8 cellular contexts compared by ENCODE assay signal in genomic region chr1:178725603-178726517, GRCh38. TPM values are rescaled to one million over a fixed set of nuclear protein-coding genes. Genes with fewer than 3 reads are reported as not detected.
A peak's percentile ranks its signal among the peaks of the same experiment; 100 is the strongest.
DNase-seq lines count a peak whose midpoint lies in the region; ATAC-seq and TF ChIP-seq lines count a peak whose summit lies in the region.

No MANE protein-coding gene starts in this region.

- DNase-seq in DMS153 (lab: John Stamatoyannopoulos, UW) (peak; percentile 8), HuH-7 (ENCODE audit: low spot score) (peak; percentile 84), RKO (ENCODE audit: low spot score) (peak; percentile 94), foreskin fibroblast (peak; percentile 67 to 83), testis (peak; percentile 81)
- DNase-seq in activated gamma-delta T cell treated with anti-CD3 and anti-CD28 coated beads, Interleukin-2, amount 50 U/mL, for 16 hours (ENCODE audit: low read depth): peak; percentile 9

- H2AFZ ChIP-seq in neural cell (ENCODE audit: low read depth, low read length): peak overlapping the region; percentile 54

- 1 to 2% methylated on average over 41 to 69 of the region's 76 CpGs for whole genome bisulfite sequencing in testis, 2 donors

- TF ChIP-seq CTCF in foreskin fibroblast (IDR thresholded peaks at IDR 0.05; ENCODE audit: low read depth, low read length): peak; percentile 4
- peak; percentile 61 for TF ChIP-seq CTCF in neural cell (IDR thresholded peaks at IDR 0.05; ENCODE audit: poor library complexity, severe bottlenecking)
- TF ChIP-seq CTCF in testis (IDR thresholded peaks at IDR 0.05): no peak

- H3K27ac ChIP-seq in neural cell (ENCODE audit: low read length) (peak overlapping the region; percentile 82), testis (peak overlapping the region; percentile 90 to 94)

- H3F3A ChIP-seq in neural cell (ENCODE audit: insufficient read depth, low read length, poor library complexity, severe bottlenecking): no peaks in the 10 kb centered on the region

- intact Hi-C loops in testis (cut with DNase I; ENCODE audit: low total_unique reads): no loop called here

- H3K36me3 ChIP-seq in neural cell (ENCODE audit: insufficient read depth, low read length) (no peaks in the 10 kb centered on the region), testis (ENCODE audit: low read depth, missing control alignments) (no peaks in the 10 kb centered on the region)

- H3K27me3 ChIP-seq in neural cell (ENCODE audit: insufficient read depth, low read depth, low read length): no peaks in the 10 kb centered on the region
- no peaks in the 10 kb centered on the region for H3K27me3 ChIP-seq in testis

- H3K9me2 ChIP-seq in neural cell (ENCODE audit: insufficient read depth, low read length): no peaks in the 10 kb centered on the region

- peaks cover 40% of the 10 kb centered on the region for H3K79me2 ChIP-seq in neural cell (replicated peaks; ENCODE audit: insufficient read depth, low read length)

- no peaks in the 10 kb centered on the region for H3K4me1 ChIP-seq in testis

- TF ChIP-seq POLR2A in testis (IDR thresholded peaks at IDR 0.05): no peak

- TF ChIP-seq EP300 in neural cell (conservative IDR thresholded peaks at IDR 0.05; ENCODE audit: poor library complexity, severe bottlenecking): no peak

- H3K4me3 ChIP-seq in foreskin fibroblast (ENCODE audit: low read depth in 1 of 2, low read length in 2 of 2) (peak overlapping the region; percentile 72 to 78), neural cell (ENCODE audit: low read length) (peak overlapping the region; percentile 84), testis (peak overlapping the region; percentile 86 to 93)

- H3K9me3 ChIP-seq in neural cell (ENCODE audit: low read length) (no peaks in the 10 kb centered on the region), testis (no peaks in the 10 kb centered on the region)

- peak overlapping the region; percentile 91 for H3K4me2 ChIP-seq in neural cell (ENCODE audit: low read length)

- H3K9ac ChIP-seq in neural cell (ENCODE audit: low read length): peak overlapping the region; percentile 78

- ATAC-seq in GM21528 (IDR thresholded peaks at IDR 0.05; ENCODE audit: low FRiP score, unreplicated experiment): peak; percentile 71

- H4K20me1 ChIP-seq in neural cell (ENCODE audit: insufficient read depth): no peaks in the 10 kb centered on the region

- TF ChIP-seq RAD21 in neural cell (conservative IDR thresholded peaks at IDR 0.05): no peak

TF ChIP-seq in neural cell, 6 proteins besides CTCF, POLR2A, EP300 and RAD21:
- TF ChIP-seq POLR2AphosphoS5 (IDR thresholded peaks at IDR 0.05) (peak; percentile 50), MXI1 (conservative IDR thresholded peaks at IDR 0.05; ENCODE audit: poor library complexity, severe bottlenecking) (no peak), SMC3 (conservative IDR thresholded peaks at IDR 0.05; ENCODE audit: poor library complexity) (no peak), TAF1 (IDR thresholded peaks at IDR 0.05; ENCODE audit: low read depth) (no peak), REST (IDR thresholded peaks at IDR 0.05; ENCODE audit: borderline replicate concordance) (peak; percentile 16), EZH2 (IDR thresholded peaks at IDR 0.05; ENCODE audit: borderline replicate concordance, insufficient read depth, low read length, poor library complexity, severe bottlenecking) (no peak)

RNA-seq across cellular contexts. Expression of gene RALGPS2, which starts 0.8 kb away (rescaled TPM):
- polyA plus RNA-seq in neural cell: 26.6 and 27.8 TPM in 2 replicates
- 89.8 and 96.3 TPM in 2 replicates for polyA minus RNA-seq in neural cell
- total RNA-seq in testis: 10 to 100 TPM; 56.3 to 78.6 TPM
- 224 TPM for polyA plus RNA-seq in testis (ENCODE audit: insufficient read depth, low read depth, low replicate concordance)

Comparison
In these comparisons a context has a peak if more than half of its experiments do, and no peak if none do; other contexts are left out.
1. Peak in every context shown above with its lines: DNase-seq, ATAC-seq, H3K4me3 ChIP-seq and H3K27ac ChIP-seq.
2. DNase-seq: peak in every context shown above with its lines; median percentile 94 in RKO; 84 in HuH-7; 81 in testis; 75 in foreskin fibroblast; 9 in activated gamma-delta T cell treated with anti-CD3 and anti-CD28 coated beads, Interleukin-2, amount 50 U/mL, for 16 hours; 8 in DMS153.
3. CTCF ChIP-seq: peak in foreskin fibroblast (single experiment) and neural cell (single experiment); none in testis (0 of 3).